ENCODE assay signal across 17 cellular contexts in genomic region chr12:32159381-32159780, GRCh38.
"Had no signal": no experiment of that assay in that cellular context is flagged by ENCODE, and none has a peak within 500 bp of the region (broad histone marks: within the 10 kb centered on the region; RNA-seq: fewer than 3 reads in every experiment).

No MANE protein-coding gene starts in this region.

- H3K4me2 ChIP-seq: smooth muscle cell had no signal

- H3K27ac ChIP-seq: esophagus squamous epithelium, gastroesophageal sphincter, ovary, right atrium auricular region had no signal

- ATAC-seq: gastroesophageal sphincter; left colon; left ventricle myocardium superior; naive thymus-derived CD4-positive, alpha-beta T cell had no signal

- H3K4me1 Mint-ChIP-seq: naive thymus-derived CD4-positive, alpha-beta T cell had no signal

- H3K4me1 ChIP-seq: esophagus squamous epithelium, right atrium auricular region had no signal

- H3K36me3 ChIP-seq: esophagus squamous epithelium, gastroesophageal sphincter, ovary, right atrium auricular region, sigmoid colon had no signal

- H3K4me3 Mint-ChIP-seq: dendritic cell treated with granulocyte-macrophage colony-stimulating factor and Interleukin-4, amounts not matched to agents 40 ng/mL and 50 ng/mL, for 4 days; effector memory CD8-positive, alpha-beta T cell; naive thymus-derived CD4-positive, alpha-beta T cell; neural crest cell had no signal

- H3K27ac Mint-ChIP-seq: dendritic cell treated with granulocyte-macrophage colony-stimulating factor and Interleukin-4, amounts not matched to agents 40 ng/mL and 50 ng/mL, for 4 days; naive thymus-derived CD4-positive, alpha-beta T cell had no signal

- H3K9me3 ChIP-seq: esophagus squamous epithelium, gastroesophageal sphincter, ovary, right atrium auricular region, sigmoid colon had no signal

- H3K27me3 ChIP-seq: esophagus squamous epithelium, gastroesophageal sphincter, ovary, right atrium auricular region, sigmoid colon had no signal

- H3K27me3 Mint-ChIP-seq: dendritic cell treated with granulocyte-macrophage colony-stimulating factor and Interleukin-4, amounts not matched to agents 40 ng/mL and 50 ng/mL, for 4 days; effector memory CD8-positive, alpha-beta T cell; naive thymus-derived CD4-positive, alpha-beta T cell had no signal

- H3K4me3 ChIP-seq: esophagus squamous epithelium, gastroesophageal sphincter, lung, ovary, right atrium auricular region, sigmoid colon, smooth muscle cell had no signal

- H3K9me3 Mint-ChIP-seq: effector memory CD8-positive, alpha-beta T cell; neural crest cell had no signal

- DNase-seq: esophagus squamous epithelium; left colon; left ventricle myocardium superior; mesenchymal stem cell; naive thymus-derived CD4-positive, alpha-beta T cell; ovary; sigmoid colon; stimulated activated CD4-positive, alpha-beta T cell treated with anti-CD3 and anti-CD28 coated beads, Interleukin-2, amount 100 ng/mL, for 48 hours; stimulated activated naive CD4-positive, alpha-beta T cell treated with Interleukin-2 at 50 U/mL for 16 hours; trophoblast cell had no signal
